ENCODE assay signal across 1 cellular context in genomic region chr7:154473360-154473759, GRCh38.
TF ChIP-seq lines count a peak whose summit lies in the region.

No MANE protein-coding gene starts in this region.

TF ChIP-seq in neural cell, 6 proteins besides CTCF, POLR2A, EP300 and RAD21 (continued from another document):
- TF ChIP-seq, protein P1, sequence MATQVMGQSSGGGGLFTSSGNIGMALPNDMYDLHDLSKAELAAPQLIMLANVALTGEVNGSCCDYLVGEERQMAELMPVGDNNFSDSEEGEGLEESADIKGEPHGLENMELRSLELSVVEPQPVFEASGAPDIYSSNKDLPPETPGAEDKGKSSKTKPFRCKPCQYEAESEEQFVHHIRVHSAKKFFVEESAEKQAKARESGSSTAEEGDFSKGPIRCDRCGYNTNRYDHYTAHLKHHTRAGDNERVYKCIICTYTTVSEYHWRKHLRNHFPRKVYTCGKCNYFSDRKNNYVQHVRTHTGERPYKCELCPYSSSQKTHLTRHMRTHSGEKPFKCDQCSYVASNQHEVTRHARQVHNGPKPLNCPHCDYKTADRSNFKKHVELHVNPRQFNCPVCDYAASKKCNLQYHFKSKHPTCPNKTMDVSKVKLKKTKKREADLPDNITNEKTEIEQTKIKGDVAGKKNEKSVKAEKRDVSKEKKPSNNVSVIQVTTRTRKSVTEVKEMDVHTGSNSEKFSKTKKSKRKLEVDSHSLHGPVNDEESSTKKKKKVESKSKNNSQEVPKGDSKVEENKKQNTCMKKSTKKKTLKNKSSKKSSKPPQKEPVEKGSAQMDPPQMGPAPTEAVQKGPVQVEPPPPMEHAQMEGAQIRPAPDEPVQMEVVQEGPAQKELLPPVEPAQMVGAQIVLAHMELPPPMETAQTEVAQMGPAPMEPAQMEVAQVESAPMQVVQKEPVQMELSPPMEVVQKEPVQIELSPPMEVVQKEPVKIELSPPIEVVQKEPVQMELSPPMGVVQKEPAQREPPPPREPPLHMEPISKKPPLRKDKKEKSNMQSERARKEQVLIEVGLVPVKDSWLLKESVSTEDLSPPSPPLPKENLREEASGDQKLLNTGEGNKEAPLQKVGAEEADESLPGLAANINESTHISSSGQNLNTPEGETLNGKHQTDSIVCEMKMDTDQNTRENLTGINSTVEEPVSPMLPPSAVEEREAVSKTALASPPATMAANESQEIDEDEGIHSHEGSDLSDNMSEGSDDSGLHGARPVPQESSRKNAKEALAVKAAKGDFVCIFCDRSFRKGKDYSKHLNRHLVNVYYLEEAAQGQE (IDR thresholded peaks at IDR 0.05; ENCODE audit: borderline replicate concordance) = no peak
TF ChIP-seq in neural cell: peak in this region for 0.
